9 cellular contexts compared by ENCODE assay signal in the genomic region with DNA sequence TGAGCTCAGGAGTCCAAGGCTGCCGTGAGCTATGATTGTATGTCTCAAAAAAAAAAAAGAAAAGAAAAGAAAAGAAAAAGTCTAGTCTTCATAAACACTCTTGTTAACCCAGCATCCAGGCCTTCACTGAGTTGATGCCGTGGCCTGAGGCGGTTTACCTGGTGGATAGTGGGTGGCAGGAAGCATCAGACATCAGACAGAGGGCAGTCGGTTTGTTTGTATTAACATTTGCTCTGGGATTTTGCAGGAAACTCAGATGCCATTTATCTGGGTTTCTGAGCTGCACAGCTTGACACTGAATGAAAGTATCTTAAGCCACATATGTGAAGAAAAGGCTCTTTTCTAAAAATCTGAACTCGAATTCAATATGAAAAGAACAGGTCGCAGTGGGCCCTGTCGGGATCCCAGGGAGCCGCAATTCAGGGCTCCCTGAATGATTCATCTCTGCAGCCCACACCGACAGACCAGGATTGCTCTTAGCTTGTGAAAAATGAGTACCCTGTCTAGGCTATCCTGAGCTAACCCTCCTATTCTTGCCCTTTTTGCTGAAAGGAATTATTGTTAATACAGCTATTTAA. TPM values are rescaled to one million over a fixed set of nuclear protein-coding genes. Genes with fewer than 3 reads are reported as not detected.
DNase-seq lines count a peak whose midpoint lies in the region; ATAC-seq lines count a peak whose summit lies in the region.
"Had no signal": no experiment of that assay in that cellular context is flagged by ENCODE, and none has a peak within 500 bp of the region (broad histone marks: within the 10 kb centered on the region; RNA-seq: fewer than 3 reads in every experiment).

No MANE protein-coding gene starts in this region.

- H3K36me3 ChIP-seq in iPS-15b (ENCODE audit: control insufficient read depth, insufficient read depth, low read length), result peaks cover 3% of the 10 kb centered on the region

- no peaks in the 10 kb centered on the region for H3K27me3 ChIP-seq in iPS-15b (ENCODE audit: control insufficient read depth, insufficient read depth, low read length)

- H3K4me3 ChIP-seq in iPS-15b (ENCODE audit: low read depth, low read length), result peak overlapping the region; percentile 71

- peak overlapping the region; percentile 28 for H3K9ac ChIP-seq in iPS-15b (ENCODE audit: low read depth, low read length)

- no peak overlapping the region for H3K27ac Mint-ChIP-seq in activated CD4-positive, alpha-beta memory T cell treated with anti-CD3 and anti-CD28 coated beads, Interleukin-2, amount 10 ng/mL, durations not matched to agents 7 days and 5 days

- H3K9me3 Mint-ChIP-seq in activated T-cell treated with anti-CD3 and anti-CD28 coated beads, Interleukin-2, amount 50 U/mL, for 4 hours, result peaks cover 2% of the 10 kb centered on the region
- H3K9me3 Mint-ChIP-seq in activated CD4-positive, alpha-beta memory T cell treated with anti-CD3 and anti-CD28 coated beads, Interleukin-2, amount 10 ng/mL, durations not matched to agents 7 days and 5 days, result peaks cover 2% of the 10 kb centered on the region

- DNase-seq in activated T-cell treated with anti-CD3 and anti-CD28 coated beads, Interleukin-2, amount 50 U/mL, for 4 hours, result no peak
- no peak for DNase-seq in activated T-cell treated with anti-CD3 and anti-CD28 coated beads for 4 hours
- DNase-seq in activated CD4-positive, alpha-beta memory T cell treated with anti-CD3 and anti-CD28 coated beads, Interleukin-2, amount 10 ng/mL, durations not matched to agents 7 days and 5 days, result no peak
- DNase-seq in substantia nigra (lab: John Stamatoyannopoulos, UW), result peak in 1 of 49 donors; percentile 45
- DNase-seq: DND-41 had no signal

- POLR2A ChIA-PET in activated CD4-positive, alpha-beta memory T cell treated with anti-CD3 and anti-CD28 coated beads, Interleukin-2, amount 10 ng/mL, durations not matched to agents 7 days and 5 days (lab: Charles Lee), result no interaction called here

- H3K4me1 ChIP-seq in iPS-15b (ENCODE audit: control insufficient read depth, insufficient read depth, low read length), result peaks cover 17% of the 10 kb centered on the region

- ATAC-seq in activated T-cell treated with anti-CD3 and anti-CD28 coated beads, Interleukin-2, amount 50 U/mL, for 4 hours, result no peak
- no peak for ATAC-seq in GM18907 (IDR thresholded peaks at IDR 0.05; ENCODE audit: unreplicated experiment)
- no peak for ATAC-seq in GM18519 (IDR thresholded peaks at IDR 0.05; ENCODE audit: low FRiP score, unreplicated experiment)
- no peak for ATAC-seq in HG03520 (IDR thresholded peaks at IDR 0.05; ENCODE audit: unreplicated experiment)

- CTCF ChIA-PET in activated CD4-positive, alpha-beta memory T cell treated with anti-CD3 and anti-CD28 coated beads, Interleukin-2, amount 10 ng/mL, durations not matched to agents 7 days and 5 days (lab: Charles Lee), result interaction anchor here (2.0 kb wide), 1 partner anchor 9 kb away, joined by 6 read pairs; no protein-coding TSS in a partner anchor

- H3K4me1 Mint-ChIP-seq in activated T-cell treated with anti-CD3 and anti-CD28 coated beads, Interleukin-2, amount 50 U/mL, for 4 hours (ENCODE audit: low read depth), result peaks cover 16% of the 10 kb centered on the region
- H3K4me1 Mint-ChIP-seq in activated CD4-positive, alpha-beta memory T cell treated with anti-CD3 and anti-CD28 coated beads, Interleukin-2, amount 10 ng/mL, durations not matched to agents 7 days and 5 days, result peaks cover 15% of the 10 kb centered on the region

- peak overlapping the region; percentile 67 for H3K4me3 Mint-ChIP-seq in activated T-cell treated with anti-CD3 and anti-CD28 coated beads, Interleukin-2, amount 50 U/mL, for 4 hours
- peak overlapping the region; percentile 47 for H3K4me3 Mint-ChIP-seq in activated CD4-positive, alpha-beta memory T cell treated with anti-CD3 and anti-CD28 coated beads, Interleukin-2, amount 10 ng/mL, durations not matched to agents 7 days and 5 days

- no peaks in the 10 kb centered on the region for H3K9me3 ChIP-seq in iPS-15b (ENCODE audit: control insufficient read depth, insufficient read depth, low read length)

- peaks cover 7% of the 10 kb centered on the region for H3K27me3 Mint-ChIP-seq in activated T-cell treated with anti-CD3 and anti-CD28 coated beads, Interleukin-2, amount 50 U/mL, for 4 hours (ENCODE audit: low read depth)
- H3K27me3 Mint-ChIP-seq in activated CD4-positive, alpha-beta memory T cell treated with anti-CD3 and anti-CD28 coated beads, Interleukin-2, amount 10 ng/mL, durations not matched to agents 7 days and 5 days, result peaks cover 24% of the 10 kb centered on the region

- H3K27ac ChIP-seq in substantia nigra (ENCODE audit: low read depth, low read length, poor library complexity, severe bottlenecking), result peak overlapping the region; percentile 23

- H3K36me3 Mint-ChIP-seq in activated T-cell treated with anti-CD3 and anti-CD28 coated beads, Interleukin-2, amount 50 U/mL, for 4 hours (ENCODE audit: insufficient read depth), result no peaks in the 10 kb centered on the region
- H3K36me3 Mint-ChIP-seq in activated CD4-positive, alpha-beta memory T cell treated with anti-CD3 and anti-CD28 coated beads, Interleukin-2, amount 10 ng/mL, durations not matched to agents 7 days and 5 days (ENCODE audit: low read depth), result peaks cover 3% of the 10 kb centered on the region

RNA-seq across cellular contexts. Expression of a gene that starts 1.1 kb away (rescaled TPM):
- 1 to 10 TPM in 1 of 3 donors, under 1 TPM in 2; 0.47 to 1.2 (median 0.92) TPM for total RNA-seq in activated T-cell treated with anti-CD3 and anti-CD28 coated beads, Interleukin-2, amount 50 U/mL, for 4 hours
- total RNA-seq in activated CD4-positive, alpha-beta memory T cell treated with anti-CD3 and anti-CD28 coated beads, Interleukin-2, amount 10 ng/mL, durations not matched to agents 7 days and 5 days, result not detected

RNA-seq across cellular contexts. Expression of a gene that starts 56.8 kb away (rescaled TPM):
- not detected for total RNA-seq in activated T-cell treated with anti-CD3 and anti-CD28 coated beads, Interleukin-2, amount 50 U/mL, for 4 hours
- not detected for total RNA-seq in activated CD4-positive, alpha-beta memory T cell treated with anti-CD3 and anti-CD28 coated beads, Interleukin-2, amount 10 ng/mL, durations not matched to agents 7 days and 5 days
